27 cellular contexts compared by ENCODE assay signal in genomic region chr19:10285393-10285792, GRCh38. TPM values are rescaled to one million over a fixed set of nuclear protein-coding genes. Genes with fewer than 3 reads are reported as not detected.
DNase-seq lines count a peak whose midpoint lies in the region; ATAC-seq, FAIRE-seq and TF ChIP-seq lines count a peak whose summit lies in the region.
"Had no signal": no experiment of that assay in that cellular context is flagged by ENCODE, and none has a peak within 500 bp of the region (broad histone marks: within the 10 kb centered on the region; RNA-seq: fewer than 3 reads in every experiment).

No MANE protein-coding gene starts in this region.

- peaks cover 16 to 58% (median 51%) of the 10 kb centered on the region in 9 donors for H3K4me1 ChIP-seq in heart right ventricle
- peaks cover 53% of the 10 kb centered on the region for H3K4me1 ChIP-seq in GM12878 (ENCODE audit: control insufficient read depth, insufficient read depth, low read length)
- peaks cover 18 to 34% (median 31%) of the 10 kb centered on the region in 4 donors for H3K4me1 ChIP-seq in transverse colon

- TF ChIP-seq CTCF in heart right ventricle (IDR thresholded peaks at IDR 0.05) (no peak), GM12878 (IDR thresholded peaks at IDR 0.05 in 2 of 3, conservative IDR thresholded peaks at IDR 0.05 in 1 of 3; ENCODE audit: control insufficient read depth in 2 of 3, extremely low read depth in 1 of 3, insufficient read depth in 1 of 3, low read depth in 3 of 3, low read length in 3 of 3) (no peak), transverse colon (IDR thresholded peaks at IDR 0.05) (no peak)

- H3K27ac Mint-ChIP-seq in stimulated activated naive B cell treated with anti-CD40 and anti-IgM and Interleukin-4, amounts not matched to agents 10 μg/mL and 1 μg/mL and 100 μg/mL, for 72 hours: peak overlapping the region; percentile 2
- H3K27ac Mint-ChIP-seq: activated CD8-positive, alpha-beta T cell treated with anti-CD3 and anti-CD28 coated beads, Interleukin-2, amount 10 ng/mL, durations not matched to agents 7 days and 5 days; activated naive CD4-positive, alpha-beta T cell treated with anti-CD3 and anti-CD28 coated beads for 36 hours; mesothelial cell of epicardium had no signal

- POLR2A ChIA-PET in GM12878 (lab: Charles Lee): interaction anchor here (5.5 kb wide), 1 partner anchor 15 kb away, joined by 69 read pairs; the partner anchor contains the start of gene ICAM1

- H3K4me3 ChIP-seq in heart right ventricle (no peak overlapping the region), GM12878 (no peak overlapping the region), transverse colon (no peak overlapping the region)
- H3K4me3 ChIP-seq: coronary artery, prostate gland had no signal

- no peak for TF ChIP-seq RAD21 in GM12878 (IDR thresholded peaks at IDR 0.05; ENCODE audit: insufficient read depth, low read depth, low read length)

- peaks cover 43 to 45% of the 10 kb centered on the region in 2 donors for H3K36me3 Mint-ChIP-seq in stimulated activated naive B cell treated with anti-CD40 and anti-IgM and Interleukin-4, amounts not matched to agents 10 μg/mL and 1 μg/mL and 100 μg/mL, for 72 hours
- H3K36me3 Mint-ChIP-seq: mesothelial cell of epicardium had no signal

- peaks cover 19 to 26% of the 10 kb centered on the region in 2 donors for H3K27me3 Mint-ChIP-seq in stimulated activated naive B cell treated with anti-CD40 and anti-IgM and Interleukin-4, amounts not matched to agents 10 μg/mL and 1 μg/mL and 100 μg/mL, for 72 hours

- intact Hi-C loops in Right ventricle myocardium inferior (cut with DNase I): no loop called here
- intact Hi-C loops in heart right ventricle (cut with DNase I): loop anchor here in 2 of 10 donors (5.0 kb wide), 2 partner anchors 42 to 47 kb away; partner anchors contain the start of gene RAVER1 (in 1 of the 2)
- intact Hi-C loops in GM12878 (cut with micrococcal nuclease; ENCODE audit: unreplicated experiment): no loop called here
- intact Hi-C loops in transverse colon (cut with DNase I; ENCODE audit: low total_unique reads): loop anchor here (5.0 kb wide), 1 partner anchor 647 kb away; no protein-coding TSS in a partner anchor

- no peak overlapping the region for H2AFZ ChIP-seq in GM12878 (ENCODE audit: control insufficient read depth, low read depth, low read length)

- SMC1A ChIA-PET in GM12878 (lab: Charles Lee; ENCODE audit: uncharacterized antibody, unreplicated experiment): interaction anchor here (0.8 to 3.7 kb wide), 2 partner anchors 14 to 95 kb away, joined by 3 to 50 read pairs; partner anchors contain the start of genes ICAM1 and TYK2

- peak; percentile 47; the same call in 1 of the 2 replicates for TF ChIP-seq POLR2A in GM12878 (IDR thresholded peaks at IDR 0.05; ENCODE audit: low read depth, low read length)
- TF ChIP-seq POLR2A in transverse colon (IDR thresholded peaks at IDR 0.05): no peak

- in situ Hi-C loops in GM12878 (cut with MboI) (no loop called here), transverse colon (cut with MboI; ENCODE audit: low pct_ligation_motif_present in 1 of 4, low pct_unique_long_range_greater_than_20kb in 1 of 4, low sequenced_read_pairs in 3 of 4) (no loop called here)

- H3K9me3 Mint-ChIP-seq in stimulated activated naive B cell treated with anti-CD40 and anti-IgM and Interleukin-4, amounts not matched to agents 10 μg/mL and 1 μg/mL and 100 μg/mL, for 72 hours: no peaks in the 10 kb centered on the region
- H3K9me3 Mint-ChIP-seq: activated naive CD4-positive, alpha-beta T cell treated with anti-CD3 and anti-CD28 coated beads for 36 hours; mesothelial cell of epicardium had no signal

- H3K4me2 ChIP-seq in GM12878 (ENCODE audit: control insufficient read depth, insufficient read depth): 0 out of 2 replicates have a peak overlapping the region, but pooled peaks have one; percentile 22

- ATAC-seq in Right ventricle myocardium inferior: no peak
- no peak for ATAC-seq in heart right ventricle
- ATAC-seq in GM12878: no peak
- no peak for ATAC-seq in stimulated activated naive B cell treated with anti-CD40 and anti-IgM and Interleukin-4, amounts not matched to agents 10 μg/mL and 1 μg/mL and 100 μg/mL, for 72 hours (replicated peaks)
- ATAC-seq in GM21576 (IDR thresholded peaks at IDR 0.05; ENCODE audit: unreplicated experiment): no peak
- ATAC-seq: activated CD4-positive, CD25-positive, alpha-beta regulatory T cell treated with anti-CD3 and anti-CD28 coated beads, Interleukin-2, amount 50 U/mL, for 24 hours; activated CD8-positive, alpha-beta T cell treated with anti-CD3 and anti-CD28 coated beads, Interleukin-2, amount 10 ng/mL, durations not matched to agents 7 days and 5 days had no signal

- DNase-seq in Right ventricle myocardium inferior (ENCODE audit: missing footprints): peak; percentile 22
- no peak for DNase-seq in heart right ventricle
- DNase-seq in MV-4-11 (lab: John Stamatoyannopoulos, UW): peak; percentile 46
- no peak for DNase-seq in GM12878 (ENCODE audit: low read depth, low spot score)
- no peak for DNase-seq in stimulated activated naive B cell treated with anti-CD40 and anti-IgM and Interleukin-4, amounts not matched to agents 10 μg/mL and 1 μg/mL and 100 μg/mL, for 72 hours
- no peak for DNase-seq in NCI-H1105 (lab: John Stamatoyannopoulos, UW)
- no peak for DNase-seq in transverse colon
- DNase-seq: ACHN; activated CD8-positive, alpha-beta T cell treated with anti-CD3 and anti-CD28 coated beads, Interleukin-2, amount 10 ng/mL, durations not matched to agents 7 days and 5 days; activated naive CD4-positive, alpha-beta T cell treated with anti-CD3 and anti-CD28 coated beads for 36 hours; activated T-cell treated with anti-CD3 and anti-CD28 coated beads, Interleukin-2, amount 50 U/mL, for 1 hour; C1 segment of cervical spinal cord; kidney glomerular epithelial cell; NCI-H1417 treated with DMSO at 0.1 percent for 48 hours; NCI-H2107; NCI-H510A treated with DMSO at 0.1 percent for 48 hours; NK-92 treated with Interleukin-12 subunit alpha and Interleukin-12 subunit beta, amount 100 ng/mL, for 24 hours had no signal

- peaks cover 0 to 36% (median 33%) of the 10 kb centered on the region in 7 donors for H3K27me3 ChIP-seq in heart right ventricle
- H3K27me3 ChIP-seq in GM12878 (replicated peaks in 1 of 2; ENCODE audit: control insufficient read depth in 2 of 2, insufficient read depth in 2 of 2, low read length in 1 of 2): peaks cover 0 to 1% of the 10 kb centered on the region in 2 experiments; a peak in 1 of 4 replicates
- peaks cover 39% of the 10 kb centered on the region for H3K27me3 ChIP-seq in transverse colon

- no peak for FAIRE-seq in GM12878 (lab: Jason Lieb, UNC)
- FAIRE-seq: endometrium, G401.6, HTR-8/SVneo had no signal

- no TSS peak for BruUV-seq in GM12878 (replicated peaks; lab: Mats Ljungman, UMichigan)

- peak overlapping the region in 1 of 2 donors; percentile 11 for H3K4me3 Mint-ChIP-seq in stimulated activated naive B cell treated with anti-CD40 and anti-IgM and Interleukin-4, amounts not matched to agents 10 μg/mL and 1 μg/mL and 100 μg/mL, for 72 hours
- H3K4me3 Mint-ChIP-seq: activated CD8-positive, alpha-beta T cell treated with anti-CD3 and anti-CD28 coated beads, Interleukin-2, amount 10 ng/mL, durations not matched to agents 7 days and 5 days; activated naive CD4-positive, alpha-beta T cell treated with anti-CD3 and anti-CD28 coated beads for 36 hours; mesothelial cell of epicardium had no signal

- H3K9ac ChIP-seq in GM12878 (ENCODE audit: control insufficient read depth, insufficient read depth, low read length): no peak overlapping the region

- peaks cover 49 to 72% of the 10 kb centered on the region in 2 donors for H3K4me1 Mint-ChIP-seq in stimulated activated naive B cell treated with anti-CD40 and anti-IgM and Interleukin-4, amounts not matched to agents 10 μg/mL and 1 μg/mL and 100 μg/mL, for 72 hours

- CTCF ChIA-PET in GM12878 (lab: Yijun Ruan, JAX): interaction anchor here (4.6 to 5.9 kb wide), 2 partner anchors 15 to 103 kb away, joined by 58 to 72 read pairs; partner anchors contain the start of gene ICAM1

- no peak for TF ChIP-seq EP300 in GM12878 (IDR thresholded peaks at IDR 0.05; ENCODE audit: borderline replicate concordance in 1 of 2, control insufficient read depth in 1 of 2, low read depth in 2 of 2, low read length in 2 of 2)
- TF ChIP-seq EP300 in transverse colon (IDR thresholded peaks at IDR 0.05; ENCODE audit: low read depth): no peak

- 95 to 96% methylated on average over 4 of the region's 4 CpGs for WGBS in heart right ventricle, 2 donors
- 75% methylated on average over 4 of the region's 4 CpGs for WGBS in GM12878 (ENCODE audit: insufficient coverage, insufficient replicate concordance, low lambda C conversion rate, missing lambda C conversion rate)
- 83 to 85% methylated on average over 1 to 4 of the region's 4 CpGs for WGBS in transverse colon (ENCODE audit: low coverage in 1 of 2), 2 donors

- H3K27ac ChIP-seq in heart right ventricle (no peak overlapping the region), GM12878 (ENCODE audit: control insufficient read depth, insufficient read depth) (no peak overlapping the region), transverse colon (no peak overlapping the region)
- H3K27ac ChIP-seq: coronary artery, prostate gland had no signal

- peaks cover 9% of the 10 kb centered on the region; the same call in 1 of the 2 replicates for H4K20me1 ChIP-seq in GM12878 (ENCODE audit: control insufficient read depth, insufficient read depth)

- RAD21 ChIA-PET in GM12878 (lab: Charles Lee; ENCODE audit: unreplicated experiment): interaction anchor here (0.9 to 5.4 kb wide), 5 partner anchors 9 to 104 kb away, joined by 3 to 119 read pairs (median 3); partner anchors contain the start of gene ICAM1

- peaks cover 2% of the 10 kb centered on the region; the same call in 1 of the 2 replicates for H3K79me2 ChIP-seq in GM12878 (ENCODE audit: control insufficient read depth, insufficient read depth, low read length)

- H3K36me3 ChIP-seq in heart right ventricle: peaks cover 0 to 59% (median 20%) of the 10 kb centered on the region in 9 donors
- H3K36me3 ChIP-seq in GM12878 (ENCODE audit: control insufficient read depth in 2 of 2, insufficient read depth in 2 of 2, low read length in 1 of 2): peaks cover 26 to 28% of the 10 kb centered on the region in 2 experiments; a peak in 3 of 4 replicates
- no peaks in the 10 kb centered on the region for H3K36me3 ChIP-seq in transverse colon
- H3K36me3 ChIP-seq: prostate gland had no signal

- H3K9me3 ChIP-seq in heart right ventricle (no peaks in the 10 kb centered on the region), GM12878 (replicated peaks; ENCODE audit: control insufficient read depth, insufficient read depth, low read length) (no peaks in the 10 kb centered on the region), transverse colon (no peaks in the 10 kb centered on the region)
- H3K9me3 ChIP-seq: prostate gland had no signal

RNA-seq across cellular contexts. Expression of gene ICAM4, which starts 1.4 kb away (rescaled TPM):
- total RNA-seq in Right ventricle myocardium inferior (0.30 TPM), heart right ventricle (under 1 TPM in 9 of 10 donors, not detected in 1; 0.17 to 0.83 (median 0.48) TPM), GM12878 (2014; rRNA removed) (2.4 and 3.0 TPM in 2 replicates), GM12878 (2014; rRNA removed; fragmentation: Illumina TruSeq; extraction: Trizol) (1.2 and 1.3 TPM in 2 replicates), GM12878 (2021) (2.1 and 2.6 TPM in 2 replicates), transverse colon (under 1 TPM in 2 of 4 donors, not detected in 2; 0.48 to 0.55 TPM)
- polyA plus RNA-seq in heart right ventricle (under 1 TPM; 0.59 to 0.73 TPM), GM12878 (2011; rRNA removed) (0.20 and 0.31 TPM in 2 replicates), GM12878 (2014; fragmentation: Illumina TruSeq; extraction: Trizol) (0.29 and 0.63 TPM in 2 replicates), GM12878 (2014; fragmentation: Nextera tagmentation; extraction: Ambion mirVana) (under 1 TPM; 0.69 to 0.72 TPM), GM12878 (2014; rRNA removed) (3.0 and 3.4 TPM in 2 replicates), GM12878 (2016; fragmentation: Nextera tagmentation; extraction: Ambion mirVana) (1 to 10 TPM; 4.1 to 5.1 TPM)
- total RNA-seq in GM12878 (2013; cell fraction: nucleolus; rRNA removed): 2.8 and 3.6 TPM in 2 replicates
- polyA plus RNA-seq in GM12878 (2011; ENCODE audit: low read depth): 0.80 TPM
- 0.48 and 0.79 TPM in 2 replicates for polyA plus RNA-seq in GM12878 (2011; cell fraction: cytosol; rRNA removed)
- polyA plus RNA-seq in GM12878 (2011; cell fraction: nucleus; rRNA removed): 0.72 and 0.75 TPM in 2 replicates
- 1.4 and 1.9 TPM in 2 replicates for polyA plus RNA-seq in GM12878 (2012)
- 0.51 and 1.3 TPM in 2 replicates for polyA minus RNA-seq in GM12878 (2011; rRNA and poly(A)+ RNA removed)
- polyA minus RNA-seq in GM12878 (2011; cell fraction: cytosol; rRNA and poly(A)+ RNA removed): not detected in 2 replicates
- 2.3 and 3.5 TPM in 2 replicates for polyA minus RNA-seq in GM12878 (2011; cell fraction: nucleus; rRNA and poly(A)+ RNA removed)
- total RNA-seq: activated naive CD4-positive, alpha-beta T cell treated with anti-CD3 and anti-CD28 coated beads for 36 hours; LHCN-M2 had no signal
- polyA plus RNA-seq: neural cell had no signal

RNA-seq across cellular contexts. Expression of gene ICAM5, which starts 4.4 kb away (rescaled TPM):
- total RNA-seq in Right ventricle myocardium inferior (0.38 TPM), heart right ventricle (under 1 TPM in 7 of 10 donors, not detected in 3; 0.18 to 0.62 (median 0.34) TPM), GM12878 (2014; rRNA removed) (0.76 and 1.3 TPM in 2 replicates), GM12878 (2014; rRNA removed; fragmentation: Illumina TruSeq; extraction: Trizol) (0.36 and 0.55 TPM in 2 replicates), GM12878 (2021) (3.0 and 4.6 TPM in 2 replicates), transverse colon (under 1 TPM in 2 of 4 donors, not detected in 2; 0.27 to 0.48 TPM)
- polyA plus RNA-seq in heart right ventricle (1 to 10 TPM in 1 of 2 donors, under 1 TPM in 1; 0.51 to 1.0 TPM), GM12878 (2011; rRNA removed) (1.4 and 3.5 TPM in 2 replicates), GM12878 (2014; fragmentation: Illumina TruSeq; extraction: Trizol) (0.48 TPM in 1 of 2 replicates, not detected in the other), GM12878 (2014; fragmentation: Nextera tagmentation; extraction: Ambion mirVana) (not detected), GM12878 (2014; rRNA removed) (3.2 and 4.6 TPM in 2 replicates), GM12878 (2016; fragmentation: Nextera tagmentation; extraction: Ambion mirVana) (under 1 TPM; 0.14 to 0.59 TPM)
- 14.9 and 15.8 TPM in 2 replicates for total RNA-seq in GM12878 (2013; cell fraction: nucleolus; rRNA removed)
- polyA plus RNA-seq in GM12878 (2011; ENCODE audit: low read depth): 1.1 TPM
- 4.9 and 7.8 TPM in 2 replicates for polyA plus RNA-seq in GM12878 (2011; cell fraction: cytosol; rRNA removed)
- 154 and 163 TPM in 2 replicates for polyA plus RNA-seq in GM12878 (2011; cell fraction: nucleus; rRNA removed)
- polyA plus RNA-seq in GM12878 (2012): 3.8 and 6.4 TPM in 2 replicates
- 0.66 and 3.7 TPM in 2 replicates for polyA minus RNA-seq in GM12878 (2011; rRNA and poly(A)+ RNA removed)
- polyA minus RNA-seq in GM12878 (2011; cell fraction: cytosol; rRNA and poly(A)+ RNA removed): 1.0 and 3.1 TPM in 2 replicates
- polyA minus RNA-seq in GM12878 (2011; cell fraction: nucleus; rRNA and poly(A)+ RNA removed): 8.2 and 13.5 TPM in 2 replicates

RNA-seq across cellular contexts. Expression of gene ICAM1, which starts 14.5 kb away (rescaled TPM):
- total RNA-seq in Right ventricle myocardium inferior (8.6 TPM), heart right ventricle (10 to 100 TPM in 3 of 10 donors, 1 to 10 TPM in 7; 3.6 to 66.6 (median 9.3) TPM), GM12878 (2014; rRNA removed) (72.9 and 77.7 TPM in 2 replicates), GM12878 (2014; rRNA removed; fragmentation: Illumina TruSeq; extraction: Trizol) (49.4 and 52.6 TPM in 2 replicates), GM12878 (2021) (69.7 and 71.0 TPM in 2 replicates), transverse colon (10 to 100 TPM in 1 of 4 donors, 1 to 10 TPM in 3; 6.4 to 26.6 (median 7.7) TPM)
- polyA plus RNA-seq in heart right ventricle (10 to 100 TPM in 1 of 2 donors, 1 to 10 TPM in 1; 6.9 to 12.1 TPM), GM12878 (2011; rRNA removed) (46.8 and 115 TPM in 2 replicates), GM12878 (2014; fragmentation: Illumina TruSeq; extraction: Trizol) (61.9 and 67.8 TPM in 2 replicates), GM12878 (2014; fragmentation: Nextera tagmentation; extraction: Ambion mirVana) (10 to 100 TPM in 1 of 2 experiments, 1 to 10 TPM in 1; 7.6 to 14.8 TPM), GM12878 (2014; rRNA removed) (67.9 and 74.4 TPM in 2 replicates), GM12878 (2016; fragmentation: Nextera tagmentation; extraction: Ambion mirVana) (10 to 100 TPM; 35.0 to 41.9 TPM)
- total RNA-seq in GM12878 (2013; cell fraction: nucleolus; rRNA removed): 288 and 334 TPM in 2 replicates
- 37.5 TPM for polyA plus RNA-seq in GM12878 (2011; ENCODE audit: low read depth)
- polyA plus RNA-seq in GM12878 (2011; cell fraction: cytosol; rRNA removed): 121 and 131 TPM in 2 replicates
- polyA plus RNA-seq in GM12878 (2011; cell fraction: nucleus; rRNA removed): 126 and 136 TPM in 2 replicates
- polyA plus RNA-seq in GM12878 (2012): 53.2 and 69.6 TPM in 2 replicates
- polyA minus RNA-seq in GM12878 (2011; rRNA and poly(A)+ RNA removed): 120 and 140 TPM in 2 replicates
- polyA minus RNA-seq in GM12878 (2011; cell fraction: cytosol; rRNA and poly(A)+ RNA removed): 62.1 and 69.0 TPM in 2 replicates
- 62.3 and 89.7 TPM in 2 replicates for polyA minus RNA-seq in GM12878 (2011; cell fraction: nucleus; rRNA and poly(A)+ RNA removed)
- polyA plus RNA-seq: neural cell had no signal

RNA-seq across cellular contexts. Expression of gene ZGLP1, which starts 24.2 kb away (rescaled TPM):
- total RNA-seq in Right ventricle myocardium inferior (0.65 TPM), heart right ventricle (1 to 10 TPM in 2 of 10 donors, under 1 TPM in 8; 0.34 to 1.4 (median 0.80) TPM), GM12878 (2014; rRNA removed) (1.3 and 1.7 TPM in 2 replicates), GM12878 (2014; rRNA removed; fragmentation: Illumina TruSeq; extraction: Trizol) (0.67 and 0.78 TPM in 2 replicates), GM12878 (2021) (2.5 and 4.1 TPM in 2 replicates), transverse colon (1 to 10 TPM; 1.9 to 8.2 (median 3.8) TPM)
- polyA plus RNA-seq in heart right ventricle (1 to 10 TPM; 1.5 to 8.9 TPM), GM12878 (2011; rRNA removed) (0.49 and 0.94 TPM in 2 replicates), GM12878 (2014; fragmentation: Illumina TruSeq; extraction: Trizol) (0.19 and 0.98 TPM in 2 replicates), GM12878 (2014; fragmentation: Nextera tagmentation; extraction: Ambion mirVana) (under 1 TPM; 0.29 to 0.48 TPM), GM12878 (2014; rRNA removed) (4.6 and 5.6 TPM in 2 replicates), GM12878 (2016; fragmentation: Nextera tagmentation; extraction: Ambion mirVana) (1 to 10 TPM; 1.8 to 2.0 TPM)
- 1.1 and 1.6 TPM in 2 replicates for total RNA-seq in GM12878 (2013; cell fraction: nucleolus; rRNA removed)
- 0.75 TPM for polyA plus RNA-seq in GM12878 (2011; ENCODE audit: low read depth)
- 1.7 and 2.0 TPM in 2 replicates for polyA plus RNA-seq in GM12878 (2011; cell fraction: cytosol; rRNA removed)
- 10.8 and 12.6 TPM in 2 replicates for polyA plus RNA-seq in GM12878 (2011; cell fraction: nucleus; rRNA removed)
- polyA plus RNA-seq in GM12878 (2012): 0.89 and 1.8 TPM in 2 replicates
- 0.29 and 0.31 TPM in 2 replicates for polyA minus RNA-seq in GM12878 (2011; rRNA and poly(A)+ RNA removed)
- polyA minus RNA-seq in GM12878 (2011; cell fraction: cytosol; rRNA and poly(A)+ RNA removed): not detected in 2 replicates
- polyA minus RNA-seq in GM12878 (2011; cell fraction: nucleus; rRNA and poly(A)+ RNA removed): 0.24 and 1.1 TPM in 2 replicates

RNA-seq across cellular contexts. Expression of gene FDX2, which starts 30.4 kb away (rescaled TPM):
- total RNA-seq in Right ventricle myocardium inferior (20.1 TPM), heart right ventricle (10 to 100 TPM; 11.7 to 21.8 (median 17.1) TPM), GM12878 (2014; rRNA removed) (19.5 and 29.0 TPM in 2 replicates), GM12878 (2014; rRNA removed; fragmentation: Illumina TruSeq; extraction: Trizol) (15.0 and 16.2 TPM in 2 replicates), GM12878 (2021) (22.4 and 24.6 TPM in 2 replicates), transverse colon (10 to 100 TPM in 1 of 4 donors, 1 to 10 TPM in 2, not detected in 1; 6.1 to 28.9 (median 8.4) TPM)
- polyA plus RNA-seq in heart right ventricle (10 to 100 TPM; 33.7 to 35.5 TPM), GM12878 (2011; rRNA removed) (5.0 and 12.4 TPM in 2 replicates), GM12878 (2014; fragmentation: Illumina TruSeq; extraction: Trizol) (5.9 and 24.9 TPM in 2 replicates), GM12878 (2014; fragmentation: Nextera tagmentation; extraction: Ambion mirVana) (1 to 10 TPM; 1.4 to 4.1 TPM), GM12878 (2014; rRNA removed) (31.7 TPM in 2 replicates), GM12878 (2016; fragmentation: Nextera tagmentation; extraction: Ambion mirVana) (10 to 100 TPM; 34.4 to 50.4 TPM)
- total RNA-seq in GM12878 (2013; cell fraction: nucleolus; rRNA removed): 8.7 and 11.1 TPM in 2 replicates
- polyA plus RNA-seq in GM12878 (2011; ENCODE audit: low read depth): 7.6 TPM
- polyA plus RNA-seq in GM12878 (2011; cell fraction: cytosol; rRNA removed): 24.5 and 31.1 TPM in 2 replicates
- polyA plus RNA-seq in GM12878 (2011; cell fraction: nucleus; rRNA removed): 34.9 and 53.2 TPM in 2 replicates
- polyA plus RNA-seq in GM12878 (2012): 9.7 and 16.0 TPM in 2 replicates
- polyA minus RNA-seq in GM12878 (2011; rRNA and poly(A)+ RNA removed): 5.3 and 11.1 TPM in 2 replicates
- 3.2 and 5.2 TPM in 2 replicates for polyA minus RNA-seq in GM12878 (2011; cell fraction: cytosol; rRNA and poly(A)+ RNA removed)
- 4.2 and 11.7 TPM in 2 replicates for polyA minus RNA-seq in GM12878 (2011; cell fraction: nucleus; rRNA and poly(A)+ RNA removed)

Comparison
In these comparisons a context has a peak if more than half of its experiments do, and no peak if none do; other contexts are left out.
1. DNase-seq: peak in Right ventricle myocardium inferior (single experiment) and MV-4-11 (single experiment); none in heart right ventricle (0 of 2), GM12878 (single experiment), stimulated activated naive B cell treated with anti-CD40 and anti-IgM and Interleukin-4, amounts not matched to agents 10 μg/mL and 1 μg/mL and 100 μg/mL, for 72 hours (single experiment), NCI-H1105 (single experiment) and transverse colon (single experiment).